21 cellular contexts compared by ENCODE assay signal in the genomic region with DNA sequence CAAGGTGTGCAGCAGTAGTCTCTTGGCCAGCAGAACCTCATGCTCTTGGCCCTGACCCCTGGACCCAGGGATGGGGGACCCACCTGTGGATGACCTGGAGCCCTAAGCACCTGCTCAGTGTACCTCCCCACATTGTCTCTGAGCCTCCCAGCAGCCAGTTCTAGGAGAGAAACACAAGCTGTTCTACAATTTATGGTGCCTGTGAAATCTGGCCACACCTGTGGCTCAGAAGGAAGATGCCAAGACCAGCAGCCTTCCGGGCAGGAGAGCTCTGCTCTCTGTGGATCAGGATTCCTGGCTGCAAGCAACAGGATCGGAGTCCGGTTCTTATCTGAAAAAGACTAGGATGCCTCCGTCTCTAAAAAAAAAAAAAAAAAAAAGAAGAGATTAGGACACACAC.
"Had no signal": no experiment of that assay in that cellular context is flagged by ENCODE, and none has a peak within 500 bp of the region (broad histone marks: within the 10 kb centered on the region; RNA-seq: fewer than 3 reads in every experiment).

No MANE protein-coding gene starts in this region.

- H3K36me3 ChIP-seq: lower lobe of right lung, pancreas, upper lobe of right lung, vagina had no signal

- H3K27ac Mint-ChIP-seq: endodermal cell, nephron, progenitor cell of endocrine pancreas had no signal

- H3K27me3 ChIP-seq: pancreas, vagina had no signal

- ATAC-seq: foreskin keratinocyte, lower lobe of right lung, pancreas, right cardiac atrium, upper lobe of right lung had no signal

- H3K4me3 Mint-ChIP-seq: endodermal cell, nephron had no signal

- H3K27ac ChIP-seq: coronary artery, foreskin keratinocyte, lower lobe of right lung, pancreas, upper lobe of right lung, vagina had no signal

- H3K4me3 ChIP-seq: coronary artery, lower lobe of right lung, pancreas, smooth muscle cell, upper lobe of right lung, vagina had no signal

- H3K9me3 ChIP-seq: lower lobe of right lung, pancreas, upper lobe of right lung, vagina had no signal

- FAIRE-seq: endothelial cell of umbilical vein, kidney, pancreas had no signal

- DNase-seq: effector CD4-positive, alpha-beta T cell; endodermal cell; erythroblast; foreskin keratinocyte; kidney; lower lobe of right lung; mesenchymal stem cell; midbrain; naive B cell; occipital lobe; right cardiac atrium; stimulated activated CD4-positive, alpha-beta T cell treated with anti-CD3 and anti-CD28 coated beads, Interleukin-2, amount 100 ng/mL, for 48 hours; stimulated activated naive CD4-positive, alpha-beta T cell treated with Interleukin-2 at 50 U/mL for 16 hours; upper lobe of right lung had no signal

- H3K4me2 ChIP-seq: smooth muscle cell had no signal

- H3K9me3 Mint-ChIP-seq: endodermal cell, nephron had no signal

- H3K4me1 ChIP-seq: foreskin keratinocyte, pancreas, vagina had no signal
